In the genomic region with DNA sequence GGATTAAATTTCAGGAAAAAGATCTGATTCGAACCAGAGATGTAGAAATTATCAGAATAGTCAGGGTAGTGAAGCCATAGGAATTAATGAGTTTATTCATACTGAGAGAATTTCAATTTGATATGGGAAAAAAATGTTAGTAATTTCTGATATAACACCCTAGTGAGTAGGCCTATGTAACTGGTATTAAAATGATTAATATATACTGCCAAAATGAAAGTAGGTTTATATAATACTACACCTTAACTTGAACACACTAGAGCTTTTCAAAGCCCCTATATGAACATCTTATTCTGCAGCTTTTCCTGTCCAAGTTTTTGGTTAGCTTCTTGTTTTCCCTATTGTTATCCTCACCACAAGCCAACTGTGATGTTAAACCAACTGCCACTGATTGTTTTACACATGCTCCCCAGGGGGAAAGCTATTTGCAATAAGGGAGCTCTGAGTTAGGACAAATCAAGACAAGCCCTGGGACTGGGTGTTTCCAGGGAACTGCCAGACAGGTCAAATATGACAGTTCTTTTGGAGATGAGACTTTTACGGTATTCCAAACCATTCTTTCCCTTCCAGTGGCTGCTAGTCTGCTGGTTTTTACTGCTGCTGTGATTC, we compare ENCODE assay signal across 15 cellular contexts. TPM values are rescaled to one million over a fixed set of nuclear protein-coding genes. Genes with fewer than 3 reads are reported as not detected.
A peak's percentile ranks its signal among the peaks of the same experiment; 100 is the strongest.
DNase-seq lines count a peak whose midpoint lies in the region; ATAC-seq, FAIRE-seq and TF ChIP-seq lines count a peak whose summit lies in the region.
"Had no signal": no experiment of that assay in that cellular context is flagged by ENCODE, and none has a peak within 500 bp of the region (broad histone marks: within the 10 kb centered on the region; RNA-seq: fewer than 3 reads in every experiment).

No MANE protein-coding gene starts in this region.

- POLR2A ChIA-PET in MCF 10A (lab: Yijun Ruan, JAX) = interaction anchor here (0.5 to 5.2 kb wide), 11 partner anchors 8 to 886 kb away, joined by 3 to 27 read pairs (median 3); a partner anchor contains a TSS

- no peaks in the 10 kb centered on the region for H3K27me3 ChIP-seq in breast epithelium
- no peaks in the 10 kb centered on the region for H3K27me3 ChIP-seq in RWPE2 (ENCODE audit: insufficient read depth, poor library complexity, severe bottlenecking)
- H3K27me3 ChIP-seq: cardiac muscle cell had no signal

- TF ChIP-seq CTCF in MCF 10A (IDR thresholded peaks at IDR 0.05; ENCODE audit: unreplicated experiment) (no peak), breast epithelium (IDR thresholded peaks at IDR 0.05) (no peak), RWPE2 (IDR thresholded peaks at IDR 0.05; ENCODE audit: poor library complexity, severe bottlenecking) (no peak)

- H3K27ac ChIP-seq in breast epithelium (no peak overlapping the region), RWPE2 (ENCODE audit: poor library complexity, severe bottlenecking) (peak overlapping the region; percentile 77)
- H3K27ac ChIP-seq: cardiac muscle cell had no signal

- H3K4me1 Mint-ChIP-seq in MCF 10A (ENCODE audit: insufficient read depth, unreplicated experiment) = peaks cover 23% of the 10 kb centered on the region
- H3K4me1 Mint-ChIP-seq: mesothelial cell of epicardium had no signal

- CTCF ChIA-PET in MCF 10A (lab: Yijun Ruan, JAX) = no interaction called here

- H3K4me1 ChIP-seq in breast epithelium = no peaks in the 10 kb centered on the region
- H3K4me1 ChIP-seq in RWPE2 (ENCODE audit: insufficient read depth, poor library complexity, severe bottlenecking) = peaks cover 34% of the 10 kb centered on the region

- H3K36me3 Mint-ChIP-seq in MCF 10A (ENCODE audit: insufficient read depth, unreplicated experiment) = no peaks in the 10 kb centered on the region

- H3K4me3 ChIP-seq in breast epithelium (no peak overlapping the region), RWPE2 (ENCODE audit: severe bottlenecking) (no peak overlapping the region)
- H3K4me3 ChIP-seq: cardiac muscle cell had no signal

- H3K4me3 Mint-ChIP-seq in MCF 10A (ENCODE audit: unreplicated experiment) = peak overlapping the region; percentile 3
- H3K4me3 Mint-ChIP-seq: mesothelial cell of epicardium had no signal

- H3K9me3 ChIP-seq in breast epithelium = no peaks in the 10 kb centered on the region
- peaks cover 6% of the 10 kb centered on the region for H3K9me3 ChIP-seq in RWPE2 (ENCODE audit: severe bottlenecking)

- DNase-seq in MCF 10A (ENCODE audit: unreplicated experiment) = peak; percentile 46
- no peak for DNase-seq in breast epithelium (ENCODE audit: low spot score in 2 of 2)
- no peak for DNase-seq in RWPE2 (ENCODE audit: low spot score)
- DNase-seq in glomerular visceral epithelial cell (ENCODE audit: extremely low spot score) = peak; percentile 8
- DNase-seq in activated effector memory CD4-positive, alpha-beta T cell treated with Interleukin-2 at 50 U/mL for 16 hours = no peak
- DNase-seq in HK-2 (ENCODE audit: unreplicated experiment) = no peak
- no peak for DNase-seq in HTR-8/SVneo (ENCODE audit: insufficient read length, low spot score)
- DNase-seq: activated CD4-positive, CD25-positive, alpha-beta regulatory T cell; DMS79 treated with DMSO at 0.1 percent for 48 hours; NCI-H187 treated with DMSO at 0.1 percent for 48 hours; posterior cingulate gyrus had no signal

- no peaks in the 10 kb centered on the region for H3K27me3 Mint-ChIP-seq in MCF 10A (ENCODE audit: insufficient read depth, unreplicated experiment)

- BruUV-seq in MCF 10A (replicated peaks; lab: Mats Ljungman, UMichigan) = no TSS peak

- no peaks in the 10 kb centered on the region for H3K9me3 Mint-ChIP-seq in MCF 10A (ENCODE audit: unreplicated experiment)

- TF ChIP-seq POLR2A in breast epithelium (IDR thresholded peaks at IDR 0.05) = no peak

- intact Hi-C loops in MCF 10A (cut with micrococcal nuclease) (no loop called here), breast epithelium (cut with DNase I; ENCODE audit: low total_unique reads) (no loop called here)

- H3K27ac Mint-ChIP-seq in MCF 10A (ENCODE audit: low read depth, unreplicated experiment) = peak overlapping the region; percentile 38
- H3K27ac Mint-ChIP-seq: mesothelial cell of epicardium had no signal

- ATAC-seq in RWPE2 (ENCODE audit: low read depth) = peak; percentile 46
- no peak for ATAC-seq in GM18873 (IDR thresholded peaks at IDR 0.05; ENCODE audit: low FRiP score, unreplicated experiment)

- H3K36me3 ChIP-seq in breast epithelium (no peaks in the 10 kb centered on the region), RWPE2 (ENCODE audit: low read depth) (0 out of 2 replicates have a peak, but pooled peaks cover 5% of the 10 kb centered on the region)
- H3K36me3 ChIP-seq: cardiac muscle cell had no signal

- no peak for FAIRE-seq in HTR-8/SVneo (lab: Jason Lieb, UNC)
- FAIRE-seq: endothelial cell of umbilical vein had no signal

RNA-seq across cellular contexts. Expression of a gene that starts 45.3 kb away (rescaled TPM):
- 61.4 and 63.0 TPM in 2 replicates for total RNA-seq in MCF 10A (2022)
- 10 to 100 TPM; 45.3 to 85.8 (median 57.7) TPM for total RNA-seq in breast epithelium

Comparison
In these comparisons a context has a peak if more than half of its experiments do, and no peak if none do; other contexts are left out.
1. DNase-seq: peak in MCF 10A (single experiment) and glomerular visceral epithelial cell (single experiment); none in breast epithelium (0 of 2), RWPE2 (single experiment), activated effector memory CD4-positive, alpha-beta T cell treated with Interleukin-2 at 50 U/mL for 16 hours (single experiment), HK-2 (single experiment) and HTR-8/SVneo (single experiment).